10 cellular contexts compared by ENCODE assay signal in genomic region chr2:124810132-124810531, GRCh38.
A peak's percentile ranks its signal among the peaks of the same experiment; 100 is the strongest.
DNase-seq lines count a peak whose midpoint lies in the region; ATAC-seq and TF ChIP-seq lines count a peak whose summit lies in the region.
"Had no signal": no experiment of that assay in that cellular context is flagged by ENCODE, and none has a peak within 500 bp of the region (broad histone marks: within the 10 kb centered on the region; RNA-seq: fewer than 3 reads in every experiment).

No MANE protein-coding gene starts in this region.

- intact Hi-C loops in Right ventricle myocardium inferior (cut with DNase I) = loop anchor here (2.0 kb wide), 1 partner anchor 783 kb away; no protein-coding TSS in a partner anchor

- no peak for DNase-seq in Right ventricle myocardium inferior (ENCODE audit: missing footprints)
- no peak for DNase-seq in right atrium auricular region (ENCODE audit: low spot score)
- peak; percentile 13 for DNase-seq in RWPE1 (ENCODE audit: low spot score)
- peak; percentile 54 for DNase-seq in iPS DF 19.7 (ENCODE audit: low read depth, low spot score)
- DNase-seq in HEK293T (ENCODE audit: extremely low spot score) = no peak
- DNase-seq in mesothelial cell of epicardium (ENCODE audit: low spot score in 2 of 2, unreplicated experiment in 2 of 2) = no peak
- DNase-seq: activated effector memory CD4-positive, alpha-beta T cell treated with anti-CD3 and anti-CD28 coated beads, Interleukin-2, amount 50 U/mL, for 16 hours had no signal

- H3K36me3 ChIP-seq in right atrium auricular region = no peaks in the 10 kb centered on the region
- H3K36me3 ChIP-seq: esophagus muscularis mucosa had no signal

- no peaks in the 10 kb centered on the region for H3K27me3 Mint-ChIP-seq in mesothelial cell of epicardium (ENCODE audit: low read depth)

- POLR2A ChIA-PET in RWPE1 (lab: Yijun Ruan, JAX; ENCODE audit: low non-redundant PET) (no interaction called here), HEK293T (lab: Yijun Ruan, JAX) (no interaction called here)

- H3K27ac Mint-ChIP-seq in mesothelial cell of epicardium = no peak overlapping the region

- no peaks in the 10 kb centered on the region for H3K9me3 ChIP-seq in right atrium auricular region
- H3K9me3 ChIP-seq: esophagus muscularis mucosa had no signal

- ATAC-seq in Right ventricle myocardium inferior = peak; percentile 80
- no peak for ATAC-seq in GM18519 (IDR thresholded peaks at IDR 0.05; ENCODE audit: low FRiP score, unreplicated experiment)
- no peak for ATAC-seq in HG03196 (IDR thresholded peaks at IDR 0.05; ENCODE audit: unreplicated experiment)

- peak in 1 of 2 donors; percentile 52 for TF ChIP-seq CTCF in right atrium auricular region (IDR thresholded peaks at IDR 0.05)
- TF ChIP-seq CTCF in RWPE1 (conservative IDR thresholded peaks at IDR 0.05; ENCODE audit: low read depth) = no peak; the same call in 1 of the 2 replicates
- TF ChIP-seq CTCF in mesothelial cell of epicardium (IDR thresholded peaks at IDR 0.05; ENCODE audit: unreplicated experiment) = no peak

- H3K36me3 Mint-ChIP-seq in mesothelial cell of epicardium = no peaks in the 10 kb centered on the region

- no peaks in the 10 kb centered on the region for H3K4me1 Mint-ChIP-seq in mesothelial cell of epicardium

- H3K9me3 Mint-ChIP-seq in mesothelial cell of epicardium = no peaks in the 10 kb centered on the region

- no peak overlapping the region for H3K4me3 Mint-ChIP-seq in mesothelial cell of epicardium

- H3K4me1 ChIP-seq in right atrium auricular region = no peaks in the 10 kb centered on the region
- H3K4me1 ChIP-seq: esophagus muscularis mucosa had no signal

- H3K4me3 ChIP-seq in right atrium auricular region = no peak overlapping the region
- H3K4me3 ChIP-seq: esophagus muscularis mucosa had no signal

- CTCF ChIA-PET in RWPE1 (lab: Yijun Ruan, JAX) (interaction anchor here (1.0 to 1.3 kb wide), 4 partner anchors 15 to 783 kb away, joined by 3 to 6 read pairs (median 4); no protein-coding TSS in a partner anchor), HEK293T (lab: Yijun Ruan, JAX) (no interaction called here)

- H3K27me3 ChIP-seq in right atrium auricular region = no peaks in the 10 kb centered on the region
- H3K27me3 ChIP-seq: esophagus muscularis mucosa had no signal

- H3K27ac ChIP-seq in right atrium auricular region (no peak overlapping the region), RWPE1 (no peak overlapping the region)
- H3K27ac ChIP-seq: esophagus muscularis mucosa had no signal

TF ChIP-seq in HEK293T, 16 proteins besides CTCF, POLR2A, EP300 and RAD21:
- TF ChIP-seq HDGF (IDR thresholded peaks at IDR 0.05; ENCODE audit: borderline replicate concordance) = no peak

Comparison
In these comparisons a context has a peak if more than half of its experiments do, and no peak if none do; other contexts are left out.
1. DNase-seq: peak in RWPE1 (single experiment) and iPS DF 19.7 (single experiment); none in Right ventricle myocardium inferior (single experiment), right atrium auricular region (single experiment), HEK293T (single experiment) and mesothelial cell of epicardium (0 of 2).